In genomic region chr2:98731709-98732349, GRCh38 we compare ENCODE assay signal across 8 cellular contexts. TPM values are rescaled to one million over a fixed set of nuclear protein-coding genes. Genes with fewer than 3 reads are reported as not detected.
DNase-seq lines count a peak whose midpoint lies in the region; ATAC-seq and TF ChIP-seq lines count a peak whose summit lies in the region.

No MANE protein-coding gene starts in this region.

- peaks cover 12% of the 10 kb centered on the region for H3K4me1 ChIP-seq in stomach smooth muscle (ENCODE audit: control insufficient read depth, insufficient read depth, low read length)

- H3K4me3 Mint-ChIP-seq in activated B cell treated with CpG ODN at 0.5 μM for 24 hours = peak overlapping the region; percentile 83

- H3K9me3 ChIP-seq in iPS-18c (ENCODE audit: control insufficient read depth, insufficient read depth, low read length) (no peaks in the 10 kb centered on the region), stomach smooth muscle (ENCODE audit: control insufficient read depth in 2 of 2, low read length in 2 of 2) (no peaks in the 10 kb centered on the region)

- peak overlapping the region; percentile 62 for H3K27ac ChIP-seq in stomach smooth muscle (ENCODE audit: low read length)

- H3K27ac Mint-ChIP-seq in activated B cell treated with CpG ODN at 0.5 μM for 24 hours = peak overlapping the region; percentile 84

- peak overlapping the region; percentile 66 for H3K4me3 ChIP-seq in iPS-18c (ENCODE audit: insufficient read depth, low read depth, low read length)
- peak overlapping the region; percentile 83 to 98 for H3K4me3 ChIP-seq in stomach smooth muscle (ENCODE audit: low read length in 2 of 2)

- H3K27me3 ChIP-seq in stomach smooth muscle (ENCODE audit: control insufficient read depth in 1 of 2, insufficient read depth in 2 of 2, low read length in 2 of 2) = no peaks in the 10 kb centered on the region

- H3K27me3 Mint-ChIP-seq in activated B cell treated with CpG ODN at 0.5 μM for 24 hours = no peaks in the 10 kb centered on the region

- CTCF ChIA-PET in activated B cell treated with CpG ODN at 0.5 μM for 24 hours (lab: Charles Lee) = interaction anchor here (2.0 kb wide), 1 partner anchor 90 kb away, joined by 5 read pairs; no protein-coding TSS in a partner anchor

- H3K36me3 ChIP-seq in stomach smooth muscle (ENCODE audit: control insufficient read depth in 2 of 2, insufficient read depth in 2 of 2, low read length in 2 of 2) = no peaks in the 10 kb centered on the region

- POLR2A ChIA-PET in activated B cell treated with CpG ODN at 0.5 μM for 24 hours (lab: Charles Lee) = interaction anchor here (0.7 to 3.2 kb wide), 11 partner anchors 14 to 1066 kb away, joined by 3 to 15 read pairs (median 4); partner anchors contain the start of genes C2orf15, COA5, LIPT1 and TSGA10

- ATAC-seq in activated B cell treated with CpG ODN at 0.5 μM for 24 hours (ENCODE audit: low read depth) (no peak), HG02759 (IDR thresholded peaks at IDR 0.05; ENCODE audit: unreplicated experiment) (no peak), GM19463 (IDR thresholded peaks at IDR 0.05; ENCODE audit: unreplicated experiment) (no peak)

- no peak for TF ChIP-seq CTCF in activated B cell treated with CpG ODN at 0.5 μM for 24 hours (IDR thresholded peaks at IDR 0.05)

- intact Hi-C loops in activated B cell treated with CpG ODN at 0.5 μM for 24 hours (cut with micrococcal nuclease) = loop anchor here (2.0 to 5.0 kb wide), 5 partner anchors 19 to 755 kb away; partner anchors contain the start of genes EIF5B, MITD1, MRPL30 and TXNDC9

- H3K4me1 Mint-ChIP-seq in activated B cell treated with CpG ODN at 0.5 μM for 24 hours = peaks cover 56% of the 10 kb centered on the region

- H3K36me3 Mint-ChIP-seq in activated B cell treated with CpG ODN at 0.5 μM for 24 hours (ENCODE audit: low read depth) = no peaks in the 10 kb centered on the region

- no peaks in the 10 kb centered on the region for H3K9me3 Mint-ChIP-seq in activated B cell treated with CpG ODN at 0.5 μM for 24 hours

- DNase-seq in SIG-M5 treated with dmso at 0.1 percent for 504 hours (lab: John Stamatoyannopoulos, UW; ENCODE audit: unreplicated experiment) (peak; percentile 43), SIG-M5 (lab: John Stamatoyannopoulos, UW) (no peak), activated B cell treated with CpG ODN at 0.5 μM for 24 hours (no peak), NCI-H1092 (lab: John Stamatoyannopoulos, UW) (no peak)

- H3K9ac ChIP-seq in stomach smooth muscle (ENCODE audit: low read length in 2 of 2) = peak overlapping the region; percentile 86 to 93

RNA-seq across cellular contexts. Expression of gene MGAT4A, which starts 0.9 kb away (rescaled TPM):
- 12.6 and 15.7 TPM in 2 replicates for total RNA-seq in activated B cell treated with CpG ODN at 0.5 μM for 24 hours
